9 cellular contexts compared by ENCODE assay signal in genomic region chr15:41490355-41490754, GRCh38. TPM values are rescaled to one million over a fixed set of nuclear protein-coding genes. Genes with fewer than 3 reads are reported as not detected.
DNase-seq lines count a peak whose midpoint lies in the region; ATAC-seq and TF ChIP-seq lines count a peak whose summit lies in the region.
"Had no signal": no experiment of that assay in that cellular context is flagged by ENCODE, and none has a peak within 500 bp of the region (broad histone marks: within the 10 kb centered on the region; RNA-seq: fewer than 3 reads in every experiment).

No MANE protein-coding gene starts in this region.

- no peaks in the 10 kb centered on the region for H3K36me3 ChIP-seq in osteoblast (ENCODE audit: insufficient read depth, low read length)
- no peaks in the 10 kb centered on the region for H3K36me3 ChIP-seq in naive thymus-derived CD4-positive, alpha-beta T cell (ENCODE audit: control insufficient read depth in 2 of 3, insufficient read depth in 3 of 3, low read length in 3 of 3)

- H3K4me3 Mint-ChIP-seq in glutamatergic neuron (ENCODE audit: unreplicated experiment) = no peak overlapping the region
- peak overlapping the region in 1 of 10 donors; percentile 23 for H3K4me3 Mint-ChIP-seq in naive thymus-derived CD4-positive, alpha-beta T cell
- H3K4me3 Mint-ChIP-seq: WTC11 had no signal

- no peaks in the 10 kb centered on the region for H3K36me3 Mint-ChIP-seq in glutamatergic neuron (ENCODE audit: unreplicated experiment)
- peaks cover 0 to 4% (median 0%) of the 10 kb centered on the region in 5 donors for H3K36me3 Mint-ChIP-seq in naive thymus-derived CD4-positive, alpha-beta T cell
- H3K36me3 Mint-ChIP-seq: WTC11 had no signal

- H3K27ac Mint-ChIP-seq in glutamatergic neuron (ENCODE audit: unreplicated experiment) = no peak overlapping the region
- peak overlapping the region in 2 of 9 donors; percentile 5 to 48 for H3K27ac Mint-ChIP-seq in naive thymus-derived CD4-positive, alpha-beta T cell
- H3K27ac Mint-ChIP-seq: WTC11 had no signal

- H3K79me2 ChIP-seq in osteoblast (ENCODE audit: insufficient read depth, low read length) = no peaks in the 10 kb centered on the region

- peaks cover 15% of the 10 kb centered on the region for H3K27me3 Mint-ChIP-seq in glutamatergic neuron (ENCODE audit: unreplicated experiment)
- peaks cover 12 to 25% (median 19%) of the 10 kb centered on the region in 5 donors for H3K27me3 Mint-ChIP-seq in naive thymus-derived CD4-positive, alpha-beta T cell

- peaks cover 6% of the 10 kb centered on the region for H3K4me1 Mint-ChIP-seq in glutamatergic neuron (ENCODE audit: low read depth, unreplicated experiment)
- peaks cover 6 to 43% (median 12%) of the 10 kb centered on the region in 7 donors for H3K4me1 Mint-ChIP-seq in naive thymus-derived CD4-positive, alpha-beta T cell

- H2AFZ ChIP-seq in osteoblast (ENCODE audit: low read length) = no peak overlapping the region

- no peak overlapping the region for H3K4me3 ChIP-seq in osteoblast (ENCODE audit: insufficient read depth, low read length)
- H3K4me3 ChIP-seq in naive thymus-derived CD4-positive, alpha-beta T cell (ENCODE audit: low read length) = no peak overlapping the region

- H3K27ac ChIP-seq in osteoblast (ENCODE audit: low read depth, low read length) = no peak overlapping the region
- H3K27ac ChIP-seq in naive thymus-derived CD4-positive, alpha-beta T cell (ENCODE audit: low read depth, low read length) = no peak overlapping the region

- TF ChIP-seq CTCF in osteoblast (IDR thresholded peaks at IDR 0.05; ENCODE audit: extremely low read depth, low read depth, low read length) (no peak), glutamatergic neuron (IDR thresholded peaks at IDR 0.05; ENCODE audit: partially characterized antibody, unreplicated experiment) (no peak)

- POLR2A ChIA-PET in naive thymus-derived CD4-positive, alpha-beta T cell (lab: Charles Lee) = no interaction called here

- H3K4me2 ChIP-seq in osteoblast (ENCODE audit: insufficient read depth, low read length) = peak overlapping the region; percentile 14

- DNase-seq in GF-D8 (lab: John Stamatoyannopoulos, UW) (peak; percentile 29), HS-5 (ENCODE audit: low read depth) (peak; percentile 95), osteoblast (ENCODE audit: insufficient read length, low spot score, missing footprints) (peak; percentile 100), HuH-7.5 (ENCODE audit: low spot score) (no peak), glutamatergic neuron (no peak)
- DNase-seq in activated naive CD4-positive, alpha-beta T cell treated with anti-CD3 and anti-CD28 coated beads, Interleukin-2, amount 50 U/mL, for 16 hours = peak; percentile 33
- no peak for DNase-seq in naive thymus-derived CD4-positive, alpha-beta T cell

- H3K9me3 ChIP-seq in osteoblast (ENCODE audit: low read depth, low read length) = no peaks in the 10 kb centered on the region
- H3K9me3 ChIP-seq in naive thymus-derived CD4-positive, alpha-beta T cell (ENCODE audit: control insufficient read depth in 2 of 3, low read length in 3 of 3) = no peaks in the 10 kb centered on the region

- H3K4me1 ChIP-seq in osteoblast (ENCODE audit: insufficient read depth, low read length) = peaks cover 20% of the 10 kb centered on the region
- peaks cover 11 to 20% of the 10 kb centered on the region in 2 donors for H3K4me1 ChIP-seq in naive thymus-derived CD4-positive, alpha-beta T cell (ENCODE audit: control insufficient read depth in 2 of 2, insufficient read depth in 2 of 2, low read length in 2 of 2)

- H4K20me1 ChIP-seq in osteoblast (ENCODE audit: insufficient read depth, low read length) = no peaks in the 10 kb centered on the region

- H3K9me3 Mint-ChIP-seq in glutamatergic neuron (ENCODE audit: unreplicated experiment) = peaks cover 4% of the 10 kb centered on the region
- H3K9me3 Mint-ChIP-seq in naive thymus-derived CD4-positive, alpha-beta T cell = peaks cover 0 to 2% (median 0%) of the 10 kb centered on the region in 11 donors
- H3K9me3 Mint-ChIP-seq: WTC11 had no signal

- intact Hi-C loops in naive thymus-derived CD4-positive, alpha-beta T cell (cut with micrococcal nuclease) = loop anchor here (5.0 to 10.0 kb wide), 4 partner anchors 52 to 923 kb away; partner anchors contain the start of genes CCDC32 (in 1 of the 2), RPAP1 (in 1 of the 2), RPUSD2 (in 1 of the 2) and RTF1 (in 1 of the 2)

- ATAC-seq in naive thymus-derived CD4-positive, alpha-beta T cell = no peak
- ATAC-seq in HG02840 (IDR thresholded peaks at IDR 0.05; ENCODE audit: low FRiP score, unreplicated experiment) = no peak
- ATAC-seq: WTC11 had no signal

- CTCF ChIA-PET in naive thymus-derived CD4-positive, alpha-beta T cell (lab: Charles Lee) = no interaction called here

- peaks cover 15% of the 10 kb centered on the region for H3K27me3 ChIP-seq in osteoblast (ENCODE audit: insufficient read depth, low read length)
- no peaks in the 10 kb centered on the region for H3K27me3 ChIP-seq in naive thymus-derived CD4-positive, alpha-beta T cell (ENCODE audit: control insufficient read depth in 2 of 2, insufficient read depth in 2 of 2, low read length in 2 of 2)

RNA-seq across cellular contexts. Expression of gene ITPKA, which starts 3.3 kb away (rescaled TPM):
- 0.29 and 0.36 TPM in 2 replicates for total RNA-seq in osteoblast
- 1.1 TPM for total RNA-seq in glutamatergic neuron (ENCODE audit: unreplicated experiment)
- under 1 TPM in 2 of 5 experiments, not detected in 3; 0.20 to 0.97 TPM for total RNA-seq in naive thymus-derived CD4-positive, alpha-beta T cell
- polyA plus RNA-seq in naive thymus-derived CD4-positive, alpha-beta T cell = under 1 TPM in 1 of 2 donors, not detected in 1; 0.22 TPM

RNA-seq across cellular contexts. Expression of gene LTK, which starts 23.3 kb away (rescaled TPM):
- not detected in 2 replicates for total RNA-seq in osteoblast
- total RNA-seq in glutamatergic neuron (ENCODE audit: unreplicated experiment) = 3.2 TPM
- total RNA-seq in naive thymus-derived CD4-positive, alpha-beta T cell = 1 to 10 TPM in 2 of 5 experiments, under 1 TPM in 2, not detected in 1; 0.41 to 6.5 (median 1.4) TPM
- polyA plus RNA-seq in naive thymus-derived CD4-positive, alpha-beta T cell = not detected

RNA-seq across cellular contexts. Expression of gene RPAP1, which starts 53.7 kb away (rescaled TPM):
- total RNA-seq in osteoblast = 11.9 and 13.8 TPM in 2 replicates
- 48.9 TPM for total RNA-seq in glutamatergic neuron (ENCODE audit: unreplicated experiment)
- 10 to 100 TPM; 32.7 to 60.4 (median 43.8) TPM for total RNA-seq in naive thymus-derived CD4-positive, alpha-beta T cell
- 10 to 100 TPM in 1 of 2 donors, 1 to 10 TPM in 1; 8.8 to 23.9 TPM for polyA plus RNA-seq in naive thymus-derived CD4-positive, alpha-beta T cell

Comparison
In these comparisons a context has a peak if more than half of its experiments do, and no peak if none do; other contexts are left out.
1. DNase-seq: peak in GF-D8 (single experiment), HS-5 (single experiment), activated naive CD4-positive, alpha-beta T cell treated with anti-CD3 and anti-CD28 coated beads, Interleukin-2, amount 50 U/mL, for 16 hours (single experiment) and osteoblast (single experiment); none in HuH-7.5 (single experiment), glutamatergic neuron (single experiment) and naive thymus-derived CD4-positive, alpha-beta T cell (0 of 9).